27 cellular contexts compared by ENCODE assay signal in genomic region chr3:103083848-103084631, GRCh38.
A peak's percentile ranks its signal among the peaks of the same experiment; 100 is the strongest.
DNase-seq lines count a peak whose midpoint lies in the region; ATAC-seq and TF ChIP-seq lines count a peak whose summit lies in the region.
"Had no signal": no experiment of that assay in that cellular context is flagged by ENCODE, and none has a peak within 500 bp of the region (broad histone marks: within the 10 kb centered on the region; RNA-seq: fewer than 3 reads in every experiment).

No MANE protein-coding gene starts in this region.

- 74 to 86% (median 80%) methylated on average over 3 of the region's 3 CpGs for WGBS in adrenal gland, 4 donors

- peak overlapping the region in 2 of 3 experiments; percentile 76 to 93 for H3K27ac Mint-ChIP-seq in nephron
- H3K27ac Mint-ChIP-seq: activated naive CD4-positive, alpha-beta T cell treated with anti-CD3 and anti-CD28 coated beads, Interleukin-2, amount 50 U/mL, for 72 hours; natural killer cell treated with Interleukin-12 subunit alpha and Interleukin-12 subunit beta and Interleukin-15 and Interleukin-18, amount 100 ng/mL, for 72 hours; T-cell had no signal

- DNase-seq in MM.1S: peak; percentile 64
- DNase-seq in NCI-H748 treated with DMSO at 0.1 percent for 48 hours (lab: John Stamatoyannopoulos, UW): peak; percentile 44
- no peak for DNase-seq in retina
- no peak for DNase-seq in adrenal gland
- DNase-seq: activated CD4-positive, CD25-positive, alpha-beta regulatory T cell; aorta; colonic mucosa; DMS79 treated with DMSO at 0.1 percent for 48 hours; effector CD8-positive, alpha-beta T cell; GF-D8; glutamatergic neuron; kidney glomerular epithelial cell; lower lobe of right lung; NCI-H1092 treated with DMSO at 0.1 percent for 48 hours; NCI-H524; pancreas; right cardiac atrium; T-cell had no signal

- 0 out of 2 replicates have a peak overlapping the region, but pooled peaks have one; percentile 8 for H2AFZ ChIP-seq in MM.1S (ENCODE audit: low read length)

- no peaks in the 10 kb centered on the region for H3K79me2 ChIP-seq in MM.1S (ENCODE audit: low read length)

- peak overlapping the region; percentile 18 for H3K4me2 ChIP-seq in MM.1S (ENCODE audit: low read depth, low read length)

- no peaks in the 10 kb centered on the region for H3K9me3 Mint-ChIP-seq in nephron
- H3K9me3 Mint-ChIP-seq: natural killer cell treated with Interleukin-12 subunit alpha and Interleukin-12 subunit beta and Interleukin-15 and Interleukin-18, amount 100 ng/mL, for 72 hours; T-cell had no signal

- H4K20me1 ChIP-seq in MM.1S (ENCODE audit: insufficient read depth, low read length): no peaks in the 10 kb centered on the region

- H3K4me1 Mint-ChIP-seq in nephron: peaks cover 7% of the 10 kb centered on the region
- H3K4me1 Mint-ChIP-seq: T-cell had no signal

- no peaks in the 10 kb centered on the region for H3K27me3 Mint-ChIP-seq in nephron (ENCODE audit: low read depth)
- H3K27me3 Mint-ChIP-seq: T-cell had no signal

- peak overlapping the region; percentile 35; the same call in 1 of the 2 replicates for H3K27ac ChIP-seq in MM.1S (ENCODE audit: low read length)
- H3K27ac ChIP-seq in adrenal gland: no peak overlapping the region
- H3K27ac ChIP-seq: cardiac muscle cell, colonic mucosa, epithelial cell of prostate, lower lobe of right lung, SJSA1, tibial nerve had no signal

- intact Hi-C loops in adrenal gland (cut with DNase I): no loop called here

- H3K9ac ChIP-seq in MM.1S (ENCODE audit: low read length): no peak overlapping the region

- TF ChIP-seq CTCF in MM.1S (IDR thresholded peaks at IDR 0.05; ENCODE audit: low read length): no peak
- TF ChIP-seq CTCF in nephron (IDR thresholded peaks at IDR 0.05; ENCODE audit: unreplicated experiment in 3 of 3): no peak
- TF ChIP-seq CTCF in adrenal gland (IDR thresholded peaks at IDR 0.05): no peak

- ATAC-seq in GM18508 (IDR thresholded peaks at IDR 0.05; ENCODE audit: insufficient read depth, unreplicated experiment): peak; percentile 41
- no peak for ATAC-seq in GM21528 (IDR thresholded peaks at IDR 0.05; ENCODE audit: low FRiP score, unreplicated experiment)
- ATAC-seq: activated naive CD4-positive, alpha-beta T cell treated with anti-CD3 and anti-CD28 coated beads, Interleukin-2, amount 50 U/mL, for 72 hours; natural killer cell treated with Interleukin-12 subunit alpha and Interleukin-12 subunit beta and Interleukin-15 and Interleukin-18, amount 100 ng/mL, for 72 hours; right cardiac atrium; T-cell had no signal

- H3K4me1 ChIP-seq in MM.1S (ENCODE audit: low read length): peaks cover 19% of the 10 kb centered on the region
- H3K4me1 ChIP-seq in adrenal gland (replicated peaks in 1 of 2): no peaks in the 10 kb centered on the region
- H3K4me1 ChIP-seq: colonic mucosa, lower lobe of right lung, SJSA1, tibial nerve had no signal

- H3F3A ChIP-seq in MM.1S (ENCODE audit: insufficient read depth, low read length): no peaks in the 10 kb centered on the region

- H3K36me3 ChIP-seq in MM.1S (replicated peaks; ENCODE audit: insufficient read depth, low read length) (no peaks in the 10 kb centered on the region), adrenal gland (replicated peaks in 1 of 2) (no peaks in the 10 kb centered on the region)
- H3K36me3 ChIP-seq: cardiac muscle cell, colonic mucosa, lower lobe of right lung, pancreas, SJSA1, tibial nerve had no signal

- TF ChIP-seq POLR2A in adrenal gland (IDR thresholded peaks at IDR 0.05): no peak

- H3K9me3 ChIP-seq in MM.1S (replicated peaks; ENCODE audit: insufficient read depth, low read length) (no peaks in the 10 kb centered on the region), adrenal gland (replicated peaks in 1 of 3) (no peaks in the 10 kb centered on the region)
- H3K9me3 ChIP-seq: colonic mucosa, lower lobe of right lung, pancreas, SJSA1, tibial nerve had no signal

- H3K4me3 ChIP-seq in MM.1S (ENCODE audit: low read length) (no peak overlapping the region), adrenal gland (no peak overlapping the region)
- H3K4me3 ChIP-seq: cardiac muscle cell, colonic mucosa, lower lobe of right lung, pancreas, SJSA1, tibial nerve had no signal

- no peaks in the 10 kb centered on the region for H3K9me2 ChIP-seq in MM.1S (replicated peaks; ENCODE audit: insufficient read depth, low read length)

- H3K27me3 ChIP-seq in MM.1S (replicated peaks; ENCODE audit: insufficient read depth, low read length) (no peaks in the 10 kb centered on the region), adrenal gland (no peaks in the 10 kb centered on the region)
- H3K27me3 ChIP-seq: cardiac muscle cell, colonic mucosa, pancreas, SJSA1, tibial nerve had no signal

- no peaks in the 10 kb centered on the region for H3K36me3 Mint-ChIP-seq in nephron (ENCODE audit: low read depth)
- H3K36me3 Mint-ChIP-seq: activated naive CD4-positive, alpha-beta T cell treated with anti-CD3 and anti-CD28 coated beads, Interleukin-2, amount 50 U/mL, for 72 hours; natural killer cell treated with Interleukin-12 subunit alpha and Interleukin-12 subunit beta and Interleukin-15 and Interleukin-18, amount 100 ng/mL, for 72 hours; T-cell had no signal

- H3K4me3 Mint-ChIP-seq in nephron: no peak overlapping the region
- H3K4me3 Mint-ChIP-seq: natural killer cell treated with Interleukin-12 subunit alpha and Interleukin-12 subunit beta and Interleukin-15 and Interleukin-18, amount 100 ng/mL, for 72 hours; T-cell had no signal

Comparison
In these comparisons a context has a peak if more than half of its experiments do, and no peak if none do; other contexts are left out.
1. DNase-seq: peak in MM.1S (single experiment) and NCI-H748 treated with DMSO at 0.1 percent for 48 hours (single experiment); none in retina (single experiment) and adrenal gland (0 of 7).